Comparison of ENCODE assay signal across 21 cellular contexts in genomic region chr12:31944299-31944698, GRCh38.
"Had no signal": no experiment of that assay in that cellular context is flagged by ENCODE, and none has a peak within 500 bp of the region (broad histone marks: within the 10 kb centered on the region; RNA-seq: fewer than 3 reads in every experiment).

No MANE protein-coding gene starts in this region.

- DNase-seq: effector memory CD4-positive, alpha-beta T cell; immature natural killer cell; kidney; left cardiac atrium; left ventricle myocardium inferior; lower lobe of right lung; mesendoderm; naive B cell; psoas muscle; retina; right lobe of liver; stimulated activated CD4-positive, alpha-beta T cell treated with anti-CD3 and anti-CD28 coated beads, Interleukin-4, amount 100 ng/mL, for 1 hour; stimulated activated CD8-positive, alpha-beta memory T cell treated with anti-CD3 and anti-CD28 coated beads, Interleukin-4, amount 100 ng/mL, for 48 hours; tibial artery; upper lobe of left lung; uterus had no signal

- H3K27ac ChIP-seq: gastroesophageal sphincter, left ventricle myocardium inferior, lower lobe of right lung, parathyroid adenoma, psoas muscle, right lobe of liver, tibial artery, upper lobe of left lung, uterus had no signal

- H3K4me3 Mint-ChIP-seq: immature natural killer cell; naive B cell; nephron; stimulated activated memory B cell treated with anti-CD40 and anti-IgM and Interleukin-4, amounts not matched to agents 10 μg/mL and 1 μg/mL and 100 μg/mL, for 72 hours; stimulated activated naive CD8-positive, alpha-beta T cell treated with anti-CD3 and anti-CD28 coated beads, Interleukin-15, Interleukin-2, amounts not matched to agents 100 ng/mL and 50 ng/mL, for 24 hours had no signal

- H3K79me2 ChIP-seq: parathyroid adenoma had no signal

- H3K27ac Mint-ChIP-seq: nephron; stimulated activated memory B cell treated with anti-CD40 and anti-IgM and Interleukin-4, amounts not matched to agents 10 μg/mL and 1 μg/mL and 100 μg/mL, for 72 hours; stimulated activated naive CD8-positive, alpha-beta T cell treated with anti-CD3 and anti-CD28 coated beads, Interleukin-15, Interleukin-2, amounts not matched to agents 100 ng/mL and 50 ng/mL, for 24 hours had no signal

- H3K27me3 ChIP-seq: gastroesophageal sphincter, right lobe of liver, tibial artery, upper lobe of left lung, uterus had no signal

- H3K4me3 ChIP-seq: gastroesophageal sphincter, left ventricle myocardium inferior, lower lobe of right lung, psoas muscle, right lobe of liver, tibial artery, upper lobe of left lung, uterus had no signal

- H3K9me3 ChIP-seq: gastroesophageal sphincter, psoas muscle, right lobe of liver, upper lobe of left lung, uterus had no signal

- H3K4me1 Mint-ChIP-seq: nephron had no signal

- H3K36me3 ChIP-seq: lower lobe of right lung, right lobe of liver, tibial artery, upper lobe of left lung, uterus had no signal

- H3K27me3 Mint-ChIP-seq: naive B cell; stimulated activated memory B cell treated with anti-CD40 and anti-IgM and Interleukin-4, amounts not matched to agents 10 μg/mL and 1 μg/mL and 100 μg/mL, for 72 hours; stimulated activated naive CD8-positive, alpha-beta T cell treated with anti-CD3 and anti-CD28 coated beads, Interleukin-15, Interleukin-2, amounts not matched to agents 100 ng/mL and 50 ng/mL, for 24 hours had no signal

- H2AFZ ChIP-seq: parathyroid adenoma had no signal

- ATAC-seq: gastroesophageal sphincter; left cardiac atrium; lower lobe of right lung; psoas muscle; right lobe of liver; stimulated activated memory B cell treated with anti-CD40 and anti-IgM and Interleukin-4, amounts not matched to agents 10 μg/mL and 1 μg/mL and 100 μg/mL, for 72 hours had no signal

- H3K4me1 ChIP-seq: gastroesophageal sphincter, left ventricle myocardium inferior, lower lobe of right lung, parathyroid adenoma, psoas muscle, tibial artery, upper lobe of left lung, uterus had no signal
